8 cellular contexts compared by ENCODE assay signal in the genomic region with DNA sequence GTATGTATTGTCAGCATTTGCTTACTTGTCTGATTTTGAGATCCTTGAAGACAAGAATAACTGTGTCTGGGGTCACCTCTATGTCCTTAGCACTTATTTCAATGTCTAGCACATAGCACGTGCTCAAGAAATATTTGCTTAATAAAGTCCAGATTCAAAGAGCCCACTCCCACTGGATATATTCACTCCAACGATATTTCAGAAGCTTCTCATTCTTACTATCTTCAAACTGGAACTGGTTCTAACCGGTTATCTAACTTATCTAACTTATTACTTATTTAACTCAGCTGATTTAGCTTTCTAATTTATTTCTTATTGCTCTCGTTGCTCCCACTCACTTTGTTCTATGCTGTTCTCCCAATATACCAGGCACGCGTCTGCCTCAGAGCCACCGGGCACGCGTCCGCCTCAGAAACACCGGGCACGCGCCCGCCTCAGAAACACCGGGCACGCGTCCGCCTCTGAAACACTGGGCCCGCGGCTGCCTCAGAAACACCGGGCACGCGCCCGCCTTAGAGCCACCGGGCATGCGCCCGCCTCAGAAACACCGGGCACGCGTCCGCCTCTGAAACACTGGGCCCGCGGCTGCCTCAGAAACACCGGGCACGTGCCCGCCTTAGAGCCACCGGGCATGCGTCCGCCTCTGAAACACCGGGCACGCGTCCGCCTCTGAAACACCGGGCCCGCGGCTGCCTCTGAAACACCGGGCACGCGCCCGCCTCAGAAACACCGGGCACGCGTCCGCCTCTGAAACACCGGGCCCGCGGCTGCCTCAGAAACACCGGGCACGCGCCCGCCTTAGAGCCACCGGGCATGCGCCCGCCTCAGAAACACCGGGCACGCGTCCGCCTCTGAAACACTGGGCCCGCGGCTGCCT. TPM values are rescaled to one million over a fixed set of nuclear protein-coding genes. Genes with fewer than 3 reads are reported as not detected.
DNase-seq lines count a peak whose midpoint lies in the region; ATAC-seq, FAIRE-seq and TF ChIP-seq lines count a peak whose summit lies in the region.
"Not testable (repeated sequence)": the region's sequence is repeated elsewhere in the genome, so short reads cannot be mapped to it uniquely, and the experiment has no call there.

No MANE protein-coding gene starts in this region.

- ATAC-seq in stimulated activated memory B cell treated with anti-CD40 and anti-IgM and Interleukin-4, amounts not matched to agents 10 μg/mL and 1 μg/mL and 100 μg/mL, for 72 hours: not testable (repeated sequence)

- H3K9me3 ChIP-seq in ovary: not testable (repeated sequence)

- not testable (repeated sequence) for FAIRE-seq in bronchial epithelial cell (lab: Jason Lieb, UNC)

- intact Hi-C loops in ovary (cut with DNase I): not testable (repeated sequence)

- peak overlapping the region; percentile 95 for H3K27ac Mint-ChIP-seq in stimulated activated memory B cell treated with anti-CD40 and anti-IgM and Interleukin-4, amounts not matched to agents 10 μg/mL and 1 μg/mL and 100 μg/mL, for 72 hours

- WGBS in ovary, 3 donors: 1 to 2% (median 2%) methylated on average over 30 to 63 of the region's 70 CpGs

- H3K36me3 Mint-ChIP-seq in stimulated activated memory B cell treated with anti-CD40 and anti-IgM and Interleukin-4, amounts not matched to agents 10 μg/mL and 1 μg/mL and 100 μg/mL, for 72 hours: not testable (repeated sequence)

- peak overlapping the region; percentile 77 for H2AFZ ChIP-seq in KMS-11 (ENCODE audit: low read depth)

- H3K79me2 ChIP-seq in KMS-11 (ENCODE audit: insufficient read depth, low read depth): not testable (repeated sequence)

- H3K9me3 Mint-ChIP-seq in stimulated activated memory B cell treated with anti-CD40 and anti-IgM and Interleukin-4, amounts not matched to agents 10 μg/mL and 1 μg/mL and 100 μg/mL, for 72 hours: not testable (repeated sequence)

- not testable (repeated sequence) for H3K4me1 ChIP-seq in KMS-11 (ENCODE audit: low read depth, poor library complexity, severe bottlenecking); ovary (ENCODE audit: insufficient read depth)

- H3K4me3 ChIP-seq in KMS-11 (IDR thresholded peaks at IDR 0.05; ENCODE audit: insufficient read depth, low read depth, low read length): not testable (repeated sequence)
- peak overlapping the region; percentile 45 for H3K4me3 ChIP-seq in bronchial epithelial cell (ENCODE audit: low read depth, low read length)
- H3K4me3 ChIP-seq in ovary: peak overlapping the region; percentile 55

- not testable (repeated sequence) for H3K27me3 ChIP-seq in KMS-11 (ENCODE audit: insufficient read depth, low read depth); bronchial epithelial cell (ENCODE audit: control insufficient read depth, insufficient read depth, low read length); ovary

- peak overlapping the region; percentile 92 for H3K4me3 Mint-ChIP-seq in stimulated activated memory B cell treated with anti-CD40 and anti-IgM and Interleukin-4, amounts not matched to agents 10 μg/mL and 1 μg/mL and 100 μg/mL, for 72 hours

- peak overlapping the region; percentile 86 for H3K27ac ChIP-seq in KMS-11
- not testable (repeated sequence) for H3K27ac ChIP-seq in ovary

- H3K4me2 ChIP-seq in KMS-11: peak overlapping the region; percentile 27; the same call in 1 of the 2 replicates

- DNase-seq in COLO829 (ENCODE audit: low spot score) (peak; percentile 42), OCI-M2 (lab: John Stamatoyannopoulos, UW; ENCODE audit: unreplicated experiment) (peak; percentile 49), bronchial epithelial cell (ENCODE audit: low read depth) (peak; percentile 37), hepatic stellate cell (ENCODE audit: low spot score) (peak; percentile 12), ovary (peak; percentile 43 to 67 (median 54))
- DNase-seq in activated CD4-positive, alpha-beta T cell treated with anti-CD3 and anti-CD28 coated beads, Interleukin-2, amount 50 U/mL, for 48 hours: peak; percentile 39 to 47

- H3K9ac ChIP-seq in KMS-11: peak overlapping the region; percentile 75

- not testable (repeated sequence) for TF ChIP-seq EP300 in ovary (IDR thresholded peaks at IDR 0.05)

- peaks cover 17% of the 10 kb centered on the region for H3K4me1 Mint-ChIP-seq in stimulated activated memory B cell treated with anti-CD40 and anti-IgM and Interleukin-4, amounts not matched to agents 10 μg/mL and 1 μg/mL and 100 μg/mL, for 72 hours

- not testable (repeated sequence) for H4K20me1 ChIP-seq in KMS-11 (ENCODE audit: insufficient read depth)

- TF ChIP-seq CTCF in KMS-11 (conservative IDR thresholded peaks at IDR 0.05; ENCODE audit: low read depth, low read length); bronchial epithelial cell (IDR thresholded peaks at IDR 0.05; ENCODE audit: insufficient read depth, low read length, severe bottlenecking); ovary (IDR thresholded peaks at IDR 0.05): not testable (repeated sequence)

- not testable (repeated sequence) for H3K36me3 ChIP-seq in KMS-11 (ENCODE audit: insufficient read depth); bronchial epithelial cell (ENCODE audit: control insufficient read depth, insufficient read depth, low read length); ovary

- H3K27me3 Mint-ChIP-seq in stimulated activated memory B cell treated with anti-CD40 and anti-IgM and Interleukin-4, amounts not matched to agents 10 μg/mL and 1 μg/mL and 100 μg/mL, for 72 hours: not testable (repeated sequence)

- not testable (repeated sequence) for TF ChIP-seq POLR2A in ovary (IDR thresholded peaks at IDR 0.05)

RNA-seq across cellular contexts. Expression of a gene that starts 59.1 kb away (rescaled TPM):
- total RNA-seq in bronchial epithelial cell (92.1 and 145 TPM in 2 replicates), ovary (10 to 100 TPM; 35.1 to 75.1 (median 58.1) TPM)
- polyA plus RNA-seq in ovary: 10 to 100 TPM; 21.2 to 29.3 TPM
